Comparison of ENCODE assay signal across 10 cellular contexts in genomic region chr17:81902023-81902652, GRCh38. TPM values are rescaled to one million over a fixed set of nuclear protein-coding genes. Genes with fewer than 3 reads are reported as not detected.
DNase-seq lines count a peak whose midpoint lies in the region; ATAC-seq and TF ChIP-seq lines count a peak whose summit lies in the region.
"Had no signal": no experiment of that assay in that cellular context is flagged by ENCODE, and none has a peak within 500 bp of the region (broad histone marks: within the 10 kb centered on the region; RNA-seq: fewer than 3 reads in every experiment).

Gene NPB (plus strand): TSS chr17:81902238. CDS start chr17:81902278, 40 bp downstream.

- CTCF ChIA-PET in activated CD8-positive, alpha-beta T cell treated with anti-CD3 and anti-CD28 coated beads, Interleukin-2, amount 10 ng/mL, durations not matched to agents 7 days and 5 days (lab: Charles Lee) = no interaction called here

- H3K4me3 ChIP-seq in iPS DF 6.9 (ENCODE audit: low read length) (peak within 1 kb of the TSS; percentile 51; the same call in 1 of the 2 replicates), spleen (peak within 1 kb of the TSS in 7 of 8 donors; percentile 1 to 63 (median 25))
- H3K4me3 ChIP-seq: A549 had no signal

- no peaks in the 10 kb centered on the region for H3K4me1 Mint-ChIP-seq in activated CD8-positive, alpha-beta T cell treated with anti-CD3 and anti-CD28 coated beads, Interleukin-2, amount 10 ng/mL, durations not matched to agents 7 days and 5 days (ENCODE audit: low read depth)

- no peak within 1 kb of the TSS for H3K27ac Mint-ChIP-seq in activated CD8-positive, alpha-beta T cell treated with anti-CD3 and anti-CD28 coated beads, Interleukin-2, amount 10 ng/mL, durations not matched to agents 7 days and 5 days

- H3K36me3 ChIP-seq in iPS DF 6.9 (ENCODE audit: control insufficient read depth, insufficient read depth, low read length) = peaks cover 16% of the 10 kb centered on the region
- H3K36me3 ChIP-seq in spleen = peaks cover 0 to 79% (median 41%) of the 10 kb centered on the region in 6 donors

- no peaks in the 10 kb centered on the region for H3K9me3 Mint-ChIP-seq in activated CD8-positive, alpha-beta T cell treated with anti-CD3 and anti-CD28 coated beads, Interleukin-2, amount 10 ng/mL, durations not matched to agents 7 days and 5 days (ENCODE audit: insufficient read depth)

- no CpG with 5 or more reads among the region's 79 CpGs for WGBS in iPS DF 6.9 (ENCODE audit: insufficient coverage, insufficient read length)
- WGBS in spleen, 5 donors = 1 to 5% (median 2%) methylated on average over 53 to 79 of the region's 79 CpGs; no CpG with 5 or more reads in 1 of the 5 donors

- TF ChIP-seq CTCF in spleen (IDR thresholded peaks at IDR 0.05 in 8 of 11, conservative IDR thresholded peaks at IDR 0.05 in 3 of 11) = no peak

- peak; percentile 47 for DNase-seq in DMS53 (lab: John Stamatoyannopoulos, UW)
- DNase-seq in DMS53 treated with DMSO at 0.1 percent for 48 hours (lab: John Stamatoyannopoulos, UW; ENCODE audit: unreplicated experiment) = no peak
- no peak for DNase-seq in activated CD8-positive, alpha-beta T cell treated with anti-CD3 and anti-CD28 coated beads, Interleukin-2, amount 10 ng/mL, durations not matched to agents 7 days and 5 days
- DNase-seq in iPS DF 6.9 (ENCODE audit: low read depth, low spot score) = no peak
- no peak for DNase-seq in spleen
- DNase-seq in stimulated activated CD4-positive, alpha-beta T cell treated with anti-CD3 and anti-CD28 coated beads, Interleukin-4, amount 100 ng/mL, for 24 hours = no peak
- no peak for DNase-seq in epidermal melanocyte (ENCODE audit: insufficient read length, low spot score)

- H3K27me3 Mint-ChIP-seq in activated CD8-positive, alpha-beta T cell treated with anti-CD3 and anti-CD28 coated beads, Interleukin-2, amount 10 ng/mL, durations not matched to agents 7 days and 5 days (ENCODE audit: low read depth) = peaks cover 8% of the 10 kb centered on the region

- H3K4me3 Mint-ChIP-seq in activated CD8-positive, alpha-beta T cell treated with anti-CD3 and anti-CD28 coated beads, Interleukin-2, amount 10 ng/mL, durations not matched to agents 7 days and 5 days = no peak within 1 kb of the TSS

- TF ChIP-seq POLR2A in spleen (IDR thresholded peaks at IDR 0.05) = no peak

- H3K27ac ChIP-seq in iPS DF 6.9 (ENCODE audit: low read length) = no peak within 1 kb of the TSS
- peak within 1 kb of the TSS in 1 of 8 donors; percentile 1 for H3K27ac ChIP-seq in spleen
- H3K27ac ChIP-seq: A549, neutrophil had no signal

- peaks cover 18% of the 10 kb centered on the region for H3K36me3 Mint-ChIP-seq in activated CD8-positive, alpha-beta T cell treated with anti-CD3 and anti-CD28 coated beads, Interleukin-2, amount 10 ng/mL, durations not matched to agents 7 days and 5 days (ENCODE audit: low read depth)

- H3K4me1 ChIP-seq in iPS DF 6.9 (ENCODE audit: control insufficient read depth, insufficient read depth, low read length) (peaks cover 3% of the 10 kb centered on the region; the same call in 1 of the 2 replicates), spleen (peaks cover 0 to 24% (median 18%) of the 10 kb centered on the region in 6 donors)

- H3K9me3 ChIP-seq in iPS DF 6.9 (ENCODE audit: control insufficient read depth, insufficient read depth, low read length) = no peaks in the 10 kb centered on the region
- H3K9me3 ChIP-seq in spleen = no peaks in the 10 kb centered on the region
- H3K9me3 ChIP-seq: A549, neutrophil had no signal

- POLR2A ChIA-PET in activated CD8-positive, alpha-beta T cell treated with anti-CD3 and anti-CD28 coated beads, Interleukin-2, amount 10 ng/mL, durations not matched to agents 7 days and 5 days (lab: Charles Lee) = interaction anchor here (0.6 kb wide), 1 partner anchor 22 kb away, joined by 4 read pairs; no protein-coding TSS in a partner anchor

- peak; percentile 65 for ATAC-seq in activated CD8-positive, alpha-beta T cell treated with anti-CD3 and anti-CD28 coated beads, Interleukin-2, amount 10 ng/mL, durations not matched to agents 7 days and 5 days
- no peak for ATAC-seq in GM21786 (IDR thresholded peaks at IDR 0.05; ENCODE audit: unreplicated experiment)
- ATAC-seq: A549 had no signal

- H3K27me3 ChIP-seq in iPS DF 6.9 (ENCODE audit: control insufficient read depth, insufficient read depth, low read length) (peaks cover 5% of the 10 kb centered on the region; the same call in 1 of the 2 replicates), spleen (replicated peaks in 1 of 7) (peaks cover 0 to 29% (median 16%) of the 10 kb centered on the region in 7 donors)

- intact Hi-C loops in spleen (cut with DNase I; ENCODE audit: low total_unique reads) = no loop called here

RNA-seq across cellular contexts. Expression of gene NPB, which starts in this region (rescaled TPM):
- under 1 TPM; 0.18 to 0.55 TPM for total RNA-seq in activated CD8-positive, alpha-beta T cell treated with anti-CD3 and anti-CD28 coated beads, Interleukin-2, amount 10 ng/mL, durations not matched to agents 7 days and 5 days
- 1 to 10 TPM in 3 of 7 donors, under 1 TPM in 3, not detected in 1; 0.23 to 2.9 (median 0.74) TPM for total RNA-seq in spleen
- 1 to 10 TPM; 2.2 to 4.8 (median 3.0) TPM for polyA plus RNA-seq in spleen

Comparison
In these comparisons a context has a peak if more than half of its experiments do, and no peak if none do; other contexts are left out.
1. Peak in ATAC-seq in activated CD8-positive, alpha-beta T cell treated with anti-CD3 and anti-CD28 coated beads, Interleukin-2, amount 10 ng/mL, durations not matched to agents 7 days and 5 days; RNA of the gene not detected or under 1 TPM.